In genomic region chr2:241870611-241871537, GRCh38 we compare ENCODE assay signal across 17 cellular contexts. TPM values are rescaled to one million over a fixed set of nuclear protein-coding genes. Genes with fewer than 3 reads are reported as not detected.
DNase-seq lines count a peak whose midpoint lies in the region; ATAC-seq, FAIRE-seq and TF ChIP-seq lines count a peak whose summit lies in the region.
"Had no signal": no experiment of that assay in that cellular context is flagged by ENCODE, and none has a peak within 500 bp of the region (broad histone marks: within the 10 kb centered on the region; RNA-seq: fewer than 3 reads in every experiment).

No MANE protein-coding gene starts in this region.

- peaks cover 7 to 18% of the 10 kb centered on the region in 2 experiments; a peak in 3 of 4 replicates for H3K9me3 ChIP-seq in H1 (ENCODE audit: insufficient read depth in 2 of 2, low read depth in 1 of 2, low read length in 1 of 2)
- peaks cover 4% of the 10 kb centered on the region for H3K9me3 ChIP-seq in HAP-1
- H3K9me3 ChIP-seq in prostate gland, result no peaks in the 10 kb centered on the region
- H3K9me3 ChIP-seq: breast epithelium had no signal

- no peak overlapping the region for H3K23ac ChIP-seq in H1 (ENCODE audit: insufficient read length)

- CTCF ChIA-PET in H1 (lab: Charles Lee; ENCODE audit: partially characterized antibody), result no interaction called here

- H3K14ac ChIP-seq in H1 (ENCODE audit: insufficient read length), result no peak overlapping the region

- H3K79me1 ChIP-seq in H1 (ENCODE audit: low read depth, low read length), result no peaks in the 10 kb centered on the region; the same call in 1 of the 2 replicates

- 85% methylated on average over 28 of the region's 28 CpGs; no CpG with 5 or more reads in 1 of the 2 experiments for WGBS in H1 (ENCODE audit: extremely low coverage in 1 of 2, insufficient coverage in 1 of 2, insufficient read length in 1 of 2, insufficient replicate concordance in 2 of 2, low coverage in 1 of 2, low lambda C conversion rate in 2 of 2, missing lambda C conversion rate in 1 of 2), 2 experiments
- 71% methylated on average over 28 of the region's 28 CpGs for WGBS in prostate gland

- H3K9me3 Mint-ChIP-seq in stimulated activated memory B cell treated with anti-CD40 and anti-IgM and Interleukin-4, amounts not matched to agents 10 μg/mL and 1 μg/mL and 100 μg/mL, for 72 hours, result peaks cover 7% of the 10 kb centered on the region
- H3K9me3 Mint-ChIP-seq: activated T-helper 17 cell treated with anti-CD3 and anti-CD28 coated beads, Interleukin-2, amount 50 U/mL, for 72 hours had no signal

- H4K8ac ChIP-seq in H1 (ENCODE audit: extremely low read depth, insufficient read depth, low read length), result peak overlapping the region; percentile 77; the same call in 1 of the 2 replicates

- peaks cover 25% of the 10 kb centered on the region for H3K4me1 Mint-ChIP-seq in stimulated activated memory B cell treated with anti-CD40 and anti-IgM and Interleukin-4, amounts not matched to agents 10 μg/mL and 1 μg/mL and 100 μg/mL, for 72 hours

- peak; percentile 76 for DNase-seq in NK-92 treated with Interleukin-12 subunit alpha and Interleukin-12 subunit beta, amount 100 ng/mL, for 24 hours (lab: John Stamatoyannopoulos, UW)
- DNase-seq in NK-92 (lab: John Stamatoyannopoulos, UW; ENCODE audit: unreplicated experiment), result no peak
- DNase-seq in RPMI8226, result peak; percentile 41
- DNase-seq in H1 (ENCODE audit: low read depth in 1 of 2, low spot score in 2 of 2), result no peak
- no peak for DNase-seq in HAP-1 (ENCODE audit: low spot score in 2 of 2)
- no peak for DNase-seq in prostate gland (ENCODE audit: low spot score)
- DNase-seq: activated CD4-positive, CD25-positive, alpha-beta regulatory T cell treated with anti-CD3 and anti-CD28 coated beads, Interleukin-2, amount 50 U/mL, for 72 hours; erythroblast; NCI-H187; stimulated activated CD4-positive, alpha-beta T cell treated with anti-CD3 and anti-CD28 coated beads, Interleukin-12 subunit alpha, Interleukin-12 subunit beta, amount 100 ng/mL, for 4 hours had no signal

- in situ Hi-C loops in HAP-1 (cut with MboI; ENCODE audit: low sequenced_read_pairs), result no loop called here

- H2BK120ac ChIP-seq in H1 (replicated peaks; ENCODE audit: low read depth, low read length), result no peak overlapping the region

- no peak overlapping the region for H3K9ac ChIP-seq in H1 (replicated peaks in 1 of 4; ENCODE audit: extremely low read depth in 1 of 4, low read depth in 3 of 4, low read length in 3 of 4)

- FAIRE-seq in H1 (lab: Jason Lieb, UNC), result no peak

- no peak for TF ChIP-seq CTCF in H1 (IDR thresholded peaks at IDR 0.05; ENCODE audit: control extremely low read depth in 1 of 3, insufficient read depth in 1 of 3, low read depth in 1 of 3, low read length in 3 of 3)
- no peak for TF ChIP-seq CTCF in prostate gland (IDR thresholded peaks at IDR 0.05)

- TF ChIP-seq POLR2A in H1 (IDR thresholded peaks at IDR 0.05; ENCODE audit: control extremely low read depth in 1 of 2, low read depth in 2 of 2, low read length in 2 of 2) (no peak), prostate gland (IDR thresholded peaks at IDR 0.05) (no peak)

- H3K27ac ChIP-seq in H1 (ENCODE audit: low read depth, low read length) (no peak overlapping the region), prostate gland (no peak overlapping the region)
- H3K27ac ChIP-seq: breast epithelium, hepatocyte had no signal

- peaks cover 0 to 2% of the 10 kb centered on the region in 2 experiments for H4K20me1 ChIP-seq in H1 (replicated peaks in 1 of 2; ENCODE audit: control insufficient read depth in 1 of 2, insufficient read depth in 2 of 2, low read length in 2 of 2)

- H3K27ac Mint-ChIP-seq in stimulated activated memory B cell treated with anti-CD40 and anti-IgM and Interleukin-4, amounts not matched to agents 10 μg/mL and 1 μg/mL and 100 μg/mL, for 72 hours, result peak overlapping the region; percentile 60
- H3K27ac Mint-ChIP-seq: activated T-helper 17 cell treated with anti-CD3 and anti-CD28 coated beads, Interleukin-2, amount 50 U/mL, for 72 hours had no signal

- H3K4me1 ChIP-seq in H1 (replicated peaks in 1 of 4; ENCODE audit: control insufficient read depth in 3 of 4, insufficient read depth in 4 of 4, low read length in 3 of 4) (peaks cover 0 to 3% (median 3%) of the 10 kb centered on the region in 4 experiments; a peak in 5 of 7 replicates), HAP-1 (no peaks in the 10 kb centered on the region), prostate gland (replicated peaks) (peaks cover 5% of the 10 kb centered on the region)
- H3K4me1 ChIP-seq: breast epithelium had no signal

- ATAC-seq in stimulated activated memory B cell treated with anti-CD40 and anti-IgM and Interleukin-4, amounts not matched to agents 10 μg/mL and 1 μg/mL and 100 μg/mL, for 72 hours, result no peak
- ATAC-seq in GM18909 (IDR thresholded peaks at IDR 0.05; ENCODE audit: poor library complexity, unreplicated experiment), result no peak
- ATAC-seq: activated T-helper 17 cell treated with anti-CD3 and anti-CD28 coated beads, Interleukin-2, amount 50 U/mL, for 72 hours had no signal

- H3K4me3 ChIP-seq in H1 (ENCODE audit: extremely low read depth in 1 of 4, insufficient read depth in 2 of 4, low read depth in 3 of 4, low read length in 4 of 4) (no peak overlapping the region), HAP-1 (no peak overlapping the region), prostate gland (no peak overlapping the region)
- H3K4me3 ChIP-seq: breast epithelium, hepatocyte had no signal

- H4K91ac ChIP-seq in H1 (replicated peaks; ENCODE audit: insufficient read length, low read length), result no peak overlapping the region

- POLR2A ChIA-PET in H1 (lab: Charles Lee; ENCODE audit: partially characterized antibody), result no interaction called here

- H3K23me2 ChIP-seq in H1 (ENCODE audit: low read depth, low read length), result peaks cover 1% of the 10 kb centered on the region

- H2BK15ac ChIP-seq in H1 (ENCODE audit: low read length), result 0 out of 2 replicates have a peak overlapping the region, but pooled peaks have one; percentile 29

- peaks cover 36% of the 10 kb centered on the region for H3K27me3 Mint-ChIP-seq in stimulated activated memory B cell treated with anti-CD40 and anti-IgM and Interleukin-4, amounts not matched to agents 10 μg/mL and 1 μg/mL and 100 μg/mL, for 72 hours

- no peak overlapping the region for H3K4ac ChIP-seq in H1 (replicated peaks; ENCODE audit: insufficient read length, low read depth, low read length)

- no peaks in the 10 kb centered on the region for H3K36me3 Mint-ChIP-seq in stimulated activated memory B cell treated with anti-CD40 and anti-IgM and Interleukin-4, amounts not matched to agents 10 μg/mL and 1 μg/mL and 100 μg/mL, for 72 hours

- no peak overlapping the region for H2BK12ac ChIP-seq in H1 (ENCODE audit: low read depth, low read length)

- H2AK5ac ChIP-seq in H1 (ENCODE audit: low read depth, low read length), result no peak overlapping the region

- H3K27me3 ChIP-seq in H1 (replicated peaks in 1 of 4; ENCODE audit: control insufficient read depth in 3 of 4, extremely low read depth in 1 of 4, insufficient read depth in 3 of 4, low read length in 3 of 4) (no peaks in the 10 kb centered on the region), HAP-1 (ENCODE audit: low read depth) (no peaks in the 10 kb centered on the region), prostate gland (replicated peaks; ENCODE audit: insufficient read depth) (no peaks in the 10 kb centered on the region)
- H3K27me3 ChIP-seq: hepatocyte had no signal

- no peak overlapping the region for H4K5ac ChIP-seq in H1 (ENCODE audit: insufficient read length, low read depth, low read length)

- no peaks in the 10 kb centered on the region for H3K79me2 ChIP-seq in H1 (ENCODE audit: control insufficient read depth in 1 of 2, insufficient read depth in 2 of 2, low read length in 2 of 2)
- H3K79me2 ChIP-seq: hepatocyte had no signal

- H2BK20ac ChIP-seq in H1 (ENCODE audit: low read length), result no peak overlapping the region

- no peak for TF ChIP-seq EP300 in H1 (IDR thresholded peaks at IDR 0.05; ENCODE audit: borderline replicate concordance in 1 of 2, low read depth in 2 of 2, low read length in 2 of 2)

- no peak overlapping the region for H2BK5ac ChIP-seq in H1 (ENCODE audit: low read depth, low read length)

- no peak overlapping the region for H3K4me2 ChIP-seq in H1 (ENCODE audit: insufficient read depth in 1 of 2, low read depth in 2 of 2, low read length in 2 of 2)
- H3K4me2 ChIP-seq: hepatocyte had no signal

- TF ChIP-seq RAD21 in H1 (IDR thresholded peaks at IDR 0.05 in 1 of 2, conservative IDR thresholded peaks at IDR 0.05 in 1 of 2; ENCODE audit: low read depth in 2 of 2, low read length in 2 of 2), result no peak

- H3K4me3 Mint-ChIP-seq in stimulated activated memory B cell treated with anti-CD40 and anti-IgM and Interleukin-4, amounts not matched to agents 10 μg/mL and 1 μg/mL and 100 μg/mL, for 72 hours, result no peak overlapping the region
- H3K4me3 Mint-ChIP-seq: activated T-helper 17 cell treated with anti-CD3 and anti-CD28 coated beads, Interleukin-2, amount 50 U/mL, for 72 hours had no signal

- H3K18ac ChIP-seq in H1 (ENCODE audit: extremely low read depth, low read length), result no peak overlapping the region

- H3K56ac ChIP-seq in H1 (replicated peaks; ENCODE audit: insufficient read length, low read depth, low read length), result no peak overlapping the region

- H3K36me3 ChIP-seq in H1 (ENCODE audit: control insufficient read depth in 2 of 4, insufficient read depth in 4 of 4, low read length in 3 of 4), result no peaks in the 10 kb centered on the region
- H3K36me3 ChIP-seq in HAP-1 (replicated peaks), result no peaks in the 10 kb centered on the region
- no peaks in the 10 kb centered on the region for H3K36me3 ChIP-seq in prostate gland
- H3K36me3 ChIP-seq: breast epithelium had no signal

- H2AFZ ChIP-seq in H1 (ENCODE audit: low read length), result no peak overlapping the region
- H2AFZ ChIP-seq: hepatocyte had no signal

- intact Hi-C loops in prostate gland (cut with DNase I), result no loop called here

RNA-seq across cellular contexts. Expression of gene RTP5, which starts 1.3 kb away (rescaled TPM):
- not detected in 2 replicates for total RNA-seq in H1 (2021; fragmentation: NEBNext Ultra II Directional; extraction: Animal tissue kit (Norgen Biotek cat#: 25700))
- 0.03 TPM in 1 of 2 replicates, not detected in the other for polyA plus RNA-seq in H1 (2011; rRNA removed)
- not detected for polyA plus RNA-seq in H1 (2011; cell fraction: cytosol; rRNA removed)
- polyA plus RNA-seq in H1 (2011; cell fraction: nucleus; rRNA removed), result not detected
- polyA plus RNA-seq in H1 (2012, experiment 1 of 2), result not detected in 4 replicates
- polyA plus RNA-seq in H1 (2012, experiment 2 of 2), result not detected
- not detected for polyA plus RNA-seq in H1 (2013, experiment 1 of 2)
- polyA plus RNA-seq in H1 (2013, experiment 2 of 2), result not detected
- not detected in 2 replicates for polyA minus RNA-seq in H1 (2011; rRNA and poly(A)+ RNA removed)
- not detected for polyA minus RNA-seq in H1 (2011; cell fraction: cytosol; rRNA and poly(A)+ RNA removed)
- not detected for polyA minus RNA-seq in H1 (2011; cell fraction: nucleus; rRNA and poly(A)+ RNA removed)
- total RNA-seq in prostate gland, result under 1 TPM; 0.14 to 0.28 TPM
- total RNA-seq: hepatocyte, osteoblast, urinary bladder had no signal
- polyA plus RNA-seq: hepatocyte had no signal

RNA-seq across cellular contexts. Expression of gene PDCD1, which starts 12.2 kb away (rescaled TPM):
- total RNA-seq in H1 (2021; fragmentation: NEBNext Ultra II Directional; extraction: Animal tissue kit (Norgen Biotek cat#: 25700)), result 0.48 and 0.73 TPM in 2 replicates
- polyA plus RNA-seq in H1 (2011; rRNA removed), result 1.1 and 1.5 TPM in 2 replicates
- polyA plus RNA-seq in H1 (2011; cell fraction: cytosol; rRNA removed), result 1.1 TPM
- 1.8 TPM for polyA plus RNA-seq in H1 (2011; cell fraction: nucleus; rRNA removed)
- polyA plus RNA-seq in H1 (2012, experiment 1 of 2), result 0.37 to 0.80 TPM (median 0.56 TPM) in 4 replicates
- 0.41 TPM for polyA plus RNA-seq in H1 (2012, experiment 2 of 2)
- polyA plus RNA-seq in H1 (2013, experiment 1 of 2), result 1.5 TPM
- polyA plus RNA-seq in H1 (2013, experiment 2 of 2), result 1.5 TPM
- 0.22 and 0.24 TPM in 2 replicates for polyA minus RNA-seq in H1 (2011; rRNA and poly(A)+ RNA removed)
- 2.5 TPM for polyA minus RNA-seq in H1 (2011; cell fraction: cytosol; rRNA and poly(A)+ RNA removed)
- polyA minus RNA-seq in H1 (2011; cell fraction: nucleus; rRNA and poly(A)+ RNA removed), result 0.30 TPM
- total RNA-seq in prostate gland, result under 1 TPM; 0.27 to 0.80 TPM
- total RNA-seq: hepatocyte, osteoblast, urinary bladder had no signal

Comparison
In these comparisons a context has a peak if more than half of its experiments do, and no peak if none do; other contexts are left out.
1. DNase-seq: peak in NK-92 treated with Interleukin-12 subunit alpha and Interleukin-12 subunit beta, amount 100 ng/mL, for 24 hours (single experiment) and RPMI8226 (single experiment); none in NK-92 (single experiment), H1 (0 of 2), HAP-1 (0 of 2) and prostate gland (single experiment).